9 cellular contexts compared by ENCODE assay signal in genomic region chr14:29724991-29725390, GRCh38.
DNase-seq lines count a peak whose midpoint lies in the region; ATAC-seq, FAIRE-seq and TF ChIP-seq lines count a peak whose summit lies in the region.
"Had no signal": no experiment of that assay in that cellular context is flagged by ENCODE, and none has a peak within 500 bp of the region (broad histone marks: within the 10 kb centered on the region; RNA-seq: fewer than 3 reads in every experiment).

No MANE protein-coding gene starts in this region.

- in situ Hi-C loops in gastrocnemius medialis (cut with MboI; ENCODE audit: low sequenced_read_pairs in 4 of 4): no loop called here

- H3K27ac ChIP-seq in VCaP (peak overlapping the region; percentile 29), gastrocnemius medialis (no peak overlapping the region)

- H3K9me3 ChIP-seq in gastrocnemius medialis: no peaks in the 10 kb centered on the region

- H3K4me3 ChIP-seq in gastrocnemius medialis: no peak overlapping the region

- no peak for FAIRE-seq in H54 (lab: Jason Lieb, UNC)

- TF ChIP-seq POLR2A in gastrocnemius medialis (IDR thresholded peaks at IDR 0.05) (no peak), H54 (IDR thresholded peaks at IDR 0.05; ENCODE audit: low read depth, low read length) (no peak)

- H3K36me3 ChIP-seq in gastrocnemius medialis: no peaks in the 10 kb centered on the region

- no peak for ATAC-seq in gastrocnemius medialis

- no peak for TF ChIP-seq EP300 in Ishikawa (IDR thresholded peaks at IDR 0.05; ENCODE audit: borderline replicate concordance)

- TF ChIP-seq CTCF in VCaP (conservative IDR thresholded peaks at IDR 0.05): no peak
- no peak for TF ChIP-seq CTCF in gastrocnemius medialis (IDR thresholded peaks at IDR 0.05 in 4 of 5, conservative IDR thresholded peaks at IDR 0.05 in 1 of 5)

- peaks cover 0 to 4% of the 10 kb centered on the region in 2 donors for H3K4me1 ChIP-seq in gastrocnemius medialis

- DNase-seq in COR-L47 (lab: John Stamatoyannopoulos, UW) (peak; percentile 31), islet precursor cell (peak; percentile 60), CD1c-positive myeloid dendritic cell (ENCODE audit: extremely low spot score) (no peak), gastrocnemius medialis (no peak), H54 (ENCODE audit: insufficient read length, low spot score) (no peak), ecto neural progenitor cell (ENCODE audit: low spot score) (no peak)
- DNase-seq: anterior cingulate cortex had no signal

- TF ChIP-seq RAD21 in Ishikawa (IDR thresholded peaks at IDR 0.05; ENCODE audit: low read depth): no peak

- intact Hi-C loops in gastrocnemius medialis (cut with DNase I; ENCODE audit: low total_unique reads): no loop called here

- H3K27me3 ChIP-seq in gastrocnemius medialis: no peaks in the 10 kb centered on the region

TF ChIP-seq in Ishikawa, 13 proteins besides CTCF, POLR2A, EP300 and RAD21:
- no peak for TF ChIP-seq YY1 (IDR thresholded peaks at IDR 0.05; ENCODE audit: low read depth)
- TF ChIP-seq FOXM1 (IDR thresholded peaks at IDR 0.05; ENCODE audit: borderline replicate concordance, low read depth): no peak
- TF ChIP-seq REST (IDR thresholded peaks at IDR 0.05; ENCODE audit: low read depth): peak; percentile 84
- TF ChIP-seq NFIC (IDR thresholded peaks at IDR 0.05): no peak
- TF ChIP-seq USF1 (IDR thresholded peaks at IDR 0.05): no peak
- TF ChIP-seq EGR1 (IDR thresholded peaks at IDR 0.05): no peak
- TF ChIP-seq CREB1 (IDR thresholded peaks at IDR 0.05; ENCODE audit: low read depth): no peak
- TF ChIP-seq ZBTB7A (IDR thresholded peaks at IDR 0.05; ENCODE audit: low read depth): no peak
- no peak for TF ChIP-seq CEBPB (IDR thresholded peaks at IDR 0.05)

Comparison
In these comparisons a context has a peak if more than half of its experiments do, and no peak if none do; other contexts are left out.
1. DNase-seq: peak in COR-L47 (single experiment) and islet precursor cell (single experiment); none in CD1c-positive myeloid dendritic cell (single experiment), gastrocnemius medialis (0 of 2), H54 (single experiment) and ecto neural progenitor cell (single experiment).